29 cellular contexts compared by ENCODE assay signal in the genomic region with DNA sequence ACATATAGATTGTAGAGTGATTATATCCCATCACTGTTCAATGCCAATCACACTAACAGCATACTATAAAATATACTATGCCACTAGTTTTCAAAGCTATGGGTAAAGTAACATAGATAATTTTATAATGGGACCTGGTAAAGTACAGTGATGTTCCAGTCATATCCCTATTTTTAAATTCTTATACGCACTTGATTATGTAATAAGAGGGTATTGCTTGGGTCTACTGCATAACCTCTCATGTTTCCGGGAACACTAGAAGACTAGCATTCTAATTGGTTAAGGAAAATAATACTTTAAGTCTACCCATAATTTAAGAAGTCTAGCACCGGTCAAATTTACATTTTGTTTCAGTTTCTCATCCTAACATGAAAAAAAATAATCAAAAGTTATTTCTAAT. TPM values are rescaled to one million over a fixed set of nuclear protein-coding genes. Genes with fewer than 3 reads are reported as not detected.
DNase-seq lines count a peak whose midpoint lies in the region; ATAC-seq, FAIRE-seq and TF ChIP-seq lines count a peak whose summit lies in the region.
"Had no signal": no experiment of that assay in that cellular context is flagged by ENCODE, and none has a peak within 500 bp of the region (broad histone marks: within the 10 kb centered on the region; RNA-seq: fewer than 3 reads in every experiment).

No MANE protein-coding gene starts in this region.

- no peaks in the 10 kb centered on the region for H3K4me1 ChIP-seq in A549
- H3K4me1 ChIP-seq in HEK293 (ENCODE audit: control insufficient read depth, insufficient read depth, low read length): peaks cover 66% of the 10 kb centered on the region
- no peaks in the 10 kb centered on the region for H3K4me1 ChIP-seq in astrocyte (ENCODE audit: insufficient read depth, low read length)
- H3K4me1 ChIP-seq in pancreas: peaks cover 0 to 3% (median 3%) of the 10 kb centered on the region in 3 donors
- H3K4me1 ChIP-seq: BE2C, BLaER1 had no signal

- no peaks in the 10 kb centered on the region for H4K20me1 ChIP-seq in astrocyte (ENCODE audit: insufficient read depth, low read length)

- H3K4me3 ChIP-seq in A549 (no peak overlapping the region), HEK293 (ENCODE audit: low read depth, low read length) (peak overlapping the region; percentile 18), astrocyte (ENCODE audit: insufficient read depth, low read depth, low read length) (no peak overlapping the region), pancreas (no peak overlapping the region)
- H3K4me3 ChIP-seq: BLaER1 had no signal

- H3K36me3 ChIP-seq in HEK293 (ENCODE audit: control insufficient read depth in 2 of 2, insufficient read depth in 1 of 2, low read length in 2 of 2) (peaks cover 68 to 87% of the 10 kb centered on the region in 2 experiments), astrocyte (ENCODE audit: insufficient read depth, low read length) (no peaks in the 10 kb centered on the region), pancreas (no peaks in the 10 kb centered on the region)
- H3K36me3 ChIP-seq: BE2C had no signal

- CTCF ChIA-PET in A549 (lab: Yijun Ruan, JAX): no interaction called here
- CTCF ChIA-PET in HEK293 (lab: Yijun Ruan, JAX): interaction anchor here (0.9 to 1.1 kb wide), 2 partner anchors 106 to 177 kb away, joined by 3 read pairs; no protein-coding TSS in a partner anchor

- POLR2A ChIA-PET in A549 (lab: Yijun Ruan, JAX) (no interaction called here), HEK293 (lab: Yijun Ruan, JAX) (interaction anchor here (0.6 to 5.9 kb wide), 7 partner anchors 8 to 79 kb away, joined by 3 to 82 read pairs (median 4); no protein-coding TSS in a partner anchor)

- H3K4me3 Mint-ChIP-seq in astrocyte (ENCODE audit: unreplicated experiment): no peak overlapping the region
- no peak overlapping the region for H3K4me3 Mint-ChIP-seq in stimulated activated effector memory CD8-positive, alpha-beta T cell treated with anti-CD3 and anti-CD28 coated beads, Interleukin-12 subunit alpha, Interleukin-12 subunit beta, amount 100 ng/mL, for 72 hours
- H3K4me3 Mint-ChIP-seq: CD14-positive monocyte; CD4-positive, alpha-beta memory T cell had no signal

- ATAC-seq in A549 (no peak), pancreas (no peak), HG03045 (IDR thresholded peaks at IDR 0.05; ENCODE audit: unreplicated experiment) (no peak), GM21423 (IDR thresholded peaks at IDR 0.05; ENCODE audit: unreplicated experiment) (no peak)
- no peak for ATAC-seq in stimulated activated effector memory CD8-positive, alpha-beta T cell treated with anti-CD3 and anti-CD28 coated beads, Interleukin-12 subunit alpha, Interleukin-12 subunit beta, amount 100 ng/mL, for 72 hours

- H3K36me3 Mint-ChIP-seq in astrocyte (ENCODE audit: low read depth, unreplicated experiment): no peaks in the 10 kb centered on the region
- H3K36me3 Mint-ChIP-seq in stimulated activated effector memory CD8-positive, alpha-beta T cell treated with anti-CD3 and anti-CD28 coated beads, Interleukin-12 subunit alpha, Interleukin-12 subunit beta, amount 100 ng/mL, for 72 hours: no peaks in the 10 kb centered on the region
- H3K36me3 Mint-ChIP-seq: CD4-positive, CD25-positive, alpha-beta regulatory T cell; CD8-positive, alpha-beta memory T cell had no signal

- H2AFZ ChIP-seq in astrocyte (ENCODE audit: low read depth, low read length): no peak overlapping the region

- DNase-seq in A549 (ENCODE audit: low read depth in 1 of 2, low spot score in 1 of 2) (no peak), astrocyte (ENCODE audit: low read depth) (no peak), pancreas (no peak), NCI-H1092 treated with DMSO at 0.1 percent for 48 hours (lab: John Stamatoyannopoulos, UW) (no peak)
- DNase-seq in stimulated activated effector memory CD8-positive, alpha-beta T cell treated with anti-CD3 and anti-CD28 coated beads, Interleukin-12 subunit alpha, Interleukin-12 subunit beta, amount 100 ng/mL, for 72 hours (ENCODE audit: low spot score in 2 of 2): no peak
- DNase-seq: ACHN; BE2C; C1 segment of cervical spinal cord; CD4-positive, alpha-beta memory T cell; CD4-positive, CD25-positive, alpha-beta regulatory T cell; CD8-positive, alpha-beta memory T cell; COR-L47; DMS 273 treated with DMSO at 0.1 percent for 48 hours; DMS153; DMS53; DMS79; DND-41; EL; GDM1 had no signal

- TF ChIP-seq CTCF in A549 (IDR thresholded peaks at IDR 0.05) (no peak), HEK293 (tag by site-specific recombination; IDR thresholded peaks at IDR 0.05) (no peak), astrocyte (IDR thresholded peaks at IDR 0.05; ENCODE audit: insufficient read depth, low read depth, low read length) (no peak), pancreas (IDR thresholded peaks at IDR 0.05) (no peak)

- TF ChIP-seq POLR2A in A549 (IDR thresholded peaks at IDR 0.05; ENCODE audit: low read length): no peak

- TF ChIP-seq EP300 in A549 (IDR thresholded peaks at IDR 0.05): no peak

- H3K4me1 Mint-ChIP-seq in astrocyte (ENCODE audit: low read depth, unreplicated experiment): no peaks in the 10 kb centered on the region
- no peaks in the 10 kb centered on the region for H3K4me1 Mint-ChIP-seq in stimulated activated effector memory CD8-positive, alpha-beta T cell treated with anti-CD3 and anti-CD28 coated beads, Interleukin-12 subunit alpha, Interleukin-12 subunit beta, amount 100 ng/mL, for 72 hours

- 32% methylated on average over 3 of the region's 3 CpGs for WGBS in A549 (ENCODE audit: missing lambda C conversion rate)
- 79 to 92% methylated on average over 3 of the region's 3 CpGs for WGBS in pancreas, 2 donors

- no peak for TF ChIP-seq RAD21 in A549 (conservative IDR thresholded peaks at IDR 0.05 in 1 of 2, IDR thresholded peaks at IDR 0.05 in 1 of 2)

- H3K9me3 ChIP-seq in A549 (no peaks in the 10 kb centered on the region), HEK293 (ENCODE audit: control insufficient read depth, insufficient read depth, low read depth, low read length) (no peaks in the 10 kb centered on the region), astrocyte (ENCODE audit: insufficient read depth, low read depth, low read length) (no peaks in the 10 kb centered on the region), pancreas (no peaks in the 10 kb centered on the region)
- H3K9me3 ChIP-seq: BE2C, BLaER1 had no signal

- no peak overlapping the region for H3K27ac Mint-ChIP-seq in astrocyte (ENCODE audit: unreplicated experiment)
- no peak overlapping the region for H3K27ac Mint-ChIP-seq in stimulated activated effector memory CD8-positive, alpha-beta T cell treated with anti-CD3 and anti-CD28 coated beads, Interleukin-12 subunit alpha, Interleukin-12 subunit beta, amount 100 ng/mL, for 72 hours
- H3K27ac Mint-ChIP-seq: CD14-positive monocyte; CD4-positive, alpha-beta memory T cell; CD4-positive, CD25-positive, alpha-beta regulatory T cell had no signal

- no peak overlapping the region for H3K9ac ChIP-seq in astrocyte (ENCODE audit: low read length)
- H3K9ac ChIP-seq: BLaER1 had no signal

- no peaks in the 10 kb centered on the region for H3K27me3 Mint-ChIP-seq in astrocyte (ENCODE audit: low read depth, unreplicated experiment)

- intact Hi-C loops in pancreas (cut with DNase I): no loop called here

- no peaks in the 10 kb centered on the region for H3K9me3 Mint-ChIP-seq in astrocyte (ENCODE audit: unreplicated experiment)
- H3K9me3 Mint-ChIP-seq in stimulated activated effector memory CD8-positive, alpha-beta T cell treated with anti-CD3 and anti-CD28 coated beads, Interleukin-12 subunit alpha, Interleukin-12 subunit beta, amount 100 ng/mL, for 72 hours: no peaks in the 10 kb centered on the region
- H3K9me3 Mint-ChIP-seq: CD14-positive monocyte; CD4-positive, alpha-beta memory T cell; CD4-positive, CD25-positive, alpha-beta regulatory T cell; CD8-positive, alpha-beta memory T cell had no signal

- H3K79me2 ChIP-seq in astrocyte (ENCODE audit: insufficient read depth, low read length): no peaks in the 10 kb centered on the region

- peak; percentile 7 for FAIRE-seq in A549 (lab: Jason Lieb, UNC)
- FAIRE-seq in astrocyte (lab: Jason Lieb, UNC): peak; percentile 23
- peak; percentile 68 for FAIRE-seq in pancreas (lab: Jason Lieb, UNC)
- FAIRE-seq: GM12891, GM19239 had no signal

- H3K27ac ChIP-seq in A549 (no peak overlapping the region), HEK293 (ENCODE audit: extremely low read depth, low read depth, low read length) (peak overlapping the region; percentile 83), astrocyte (ENCODE audit: low read depth, low read length) (no peak overlapping the region), pancreas (no peak overlapping the region)
- H3K27ac ChIP-seq: 22Rv1, BLaER1 had no signal

- H3K27me3 ChIP-seq in astrocyte (ENCODE audit: insufficient read depth, low read length) (no peaks in the 10 kb centered on the region), pancreas (peaks cover 0 to 4% (median 0%) of the 10 kb centered on the region in 4 donors)
- H3K27me3 ChIP-seq: BE2C, BLaER1 had no signal

- H3K4me2 ChIP-seq in A549: no peak overlapping the region
- no peak overlapping the region for H3K4me2 ChIP-seq in astrocyte (ENCODE audit: low read length)
- H3K4me2 ChIP-seq: BLaER1 had no signal

TF ChIP-seq in A549, 52 proteins besides CTCF, POLR2A, EP300 and RAD21 (continues in another document):
- TF ChIP-seq BHLHE40 (IDR thresholded peaks at IDR 0.05; ENCODE audit: low read depth, low read length): no peak

TF ChIP-seq in HEK293, 187 proteins besides CTCF, POLR2A, EP300 and RAD21 (continues in another document):
- TF ChIP-seq, protein P1, sequence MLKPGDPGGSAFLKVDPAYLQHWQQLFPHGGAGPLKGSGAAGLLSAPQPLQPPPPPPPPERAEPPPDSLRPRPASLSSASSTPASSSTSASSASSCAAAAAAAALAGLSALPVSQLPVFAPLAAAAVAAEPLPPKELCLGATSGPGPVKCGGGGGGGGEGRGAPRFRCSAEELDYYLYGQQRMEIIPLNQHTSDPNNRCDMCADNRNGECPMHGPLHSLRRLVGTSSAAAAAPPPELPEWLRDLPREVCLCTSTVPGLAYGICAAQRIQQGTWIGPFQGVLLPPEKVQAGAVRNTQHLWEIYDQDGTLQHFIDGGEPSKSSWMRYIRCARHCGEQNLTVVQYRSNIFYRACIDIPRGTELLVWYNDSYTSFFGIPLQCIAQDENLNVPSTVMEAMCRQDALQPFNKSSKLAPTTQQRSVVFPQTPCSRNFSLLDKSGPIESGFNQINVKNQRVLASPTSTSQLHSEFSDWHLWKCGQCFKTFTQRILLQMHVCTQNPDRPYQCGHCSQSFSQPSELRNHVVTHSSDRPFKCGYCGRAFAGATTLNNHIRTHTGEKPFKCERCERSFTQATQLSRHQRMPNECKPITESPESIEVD (tag by site-specific recombination; IDR thresholded peaks at IDR 0.05): peak; percentile 0; the same call in 1 of the 2 replicates

RNA-seq across cellular contexts. Expression of a gene that starts 14.4 kb away (rescaled TPM):
- polyA plus RNA-seq in A549 (2011; rRNA removed) (0.11 and 0.19 TPM in 2 replicates), A549 (2017; fragmentation: RNase III; extraction: RNeasy Plus Mini Kit Qiagen cat#74134 plus additional on column Dnase treatment) (not detected in 3 replicates), pancreas (100 to 1,000 TPM in 1 of 2 donors, not detected in 1; 409 TPM)
- polyA plus RNA-seq in A549 (2012; cell fraction: cytosol; rRNA removed): not detected in 2 replicates
- polyA plus RNA-seq in A549 (2012; cell fraction: nucleus; rRNA removed): 0.01 and 0.07 TPM in 2 replicates
- 0.12 and 0.44 TPM in 2 replicates for polyA minus RNA-seq in A549 (2011; rRNA and poly(A)+ RNA removed)
- total RNA-seq in astrocyte (not detected in 2 replicates), pancreas (100 to 1,000 TPM in 4 of 6 donors, 10 to 100 TPM in 1, under 1 TPM in 1; 0.12 to 195 (median 137) TPM)
- total RNA-seq: A172; CD4-positive, alpha-beta memory T cell; CD8-positive, alpha-beta memory T cell; G401 had no signal
